In genomic region chr11:60169264-60169915, GRCh38 we compare ENCODE assay signal across 9 cellular contexts. TPM values are rescaled to one million over a fixed set of nuclear protein-coding genes. Genes with fewer than 3 reads are reported as not detected.
DNase-seq lines count a peak whose midpoint lies in the region; ATAC-seq, FAIRE-seq and TF ChIP-seq lines count a peak whose summit lies in the region.
"Had no signal": no experiment of that assay in that cellular context is flagged by ENCODE, and none has a peak within 500 bp of the region (broad histone marks: within the 10 kb centered on the region; RNA-seq: fewer than 3 reads in every experiment).

No MANE protein-coding gene starts in this region.

- H3K9me3 ChIP-seq in heart right ventricle = peaks cover 0 to 9% (median 0%) of the 10 kb centered on the region in 11 donors
- no peaks in the 10 kb centered on the region for H3K9me3 ChIP-seq in testis

- DNase-seq in SIG-M5 treated with dmso at 0.1 percent for 504 hours (lab: John Stamatoyannopoulos, UW; ENCODE audit: unreplicated experiment) (peak; percentile 60), SIG-M5 (lab: John Stamatoyannopoulos, UW) (no peak), RCC 7860 (ENCODE audit: low spot score) (peak; percentile 49), heart right ventricle (peak in 1 of 2 donors; percentile 64), testis (peak; percentile 31)
- no peak for DNase-seq in activated effector memory CD4-positive, alpha-beta T cell treated with anti-CD3 and anti-CD28 coated beads, Interleukin-2, amount 50 U/mL, for 16 hours

- 65 to 76% methylated on average over 6 of the region's 6 CpGs for whole genome bisulfite sequencing in heart right ventricle, 2 donors
- WGBS in testis, 2 donors = 84 to 89% methylated on average over 6 of the region's 6 CpGs

- intact Hi-C loops in heart right ventricle (cut with DNase I) = no loop called here
- intact Hi-C loops in testis (cut with DNase I; ENCODE audit: low total_unique reads) = no loop called here

- TF ChIP-seq POLR2A in testis (IDR thresholded peaks at IDR 0.05) = no peak

- H3K36me3 ChIP-seq in heart right ventricle (peaks cover 0 to 40% (median 0%) of the 10 kb centered on the region in 9 donors), testis (ENCODE audit: low read depth, missing control alignments) (no peaks in the 10 kb centered on the region)
- H3K36me3 ChIP-seq: Peyer's patch had no signal

- TF ChIP-seq CTCF in heart right ventricle (IDR thresholded peaks at IDR 0.05) = peak in 8 of 9 donors; percentile 16 to 62 (median 52)
- TF ChIP-seq CTCF in testis (IDR thresholded peaks at IDR 0.05) = peak; percentile 25 to 56 (median 44)

- ATAC-seq in heart right ventricle (peak; percentile 43 to 91 (median 65)), GM21528 (IDR thresholded peaks at IDR 0.05; ENCODE audit: low FRiP score, unreplicated experiment) (no peak), HG03520 (IDR thresholded peaks at IDR 0.05; ENCODE audit: unreplicated experiment) (no peak)

- H3K4me1 ChIP-seq in heart right ventricle (peaks cover 0 to 16% (median 0%) of the 10 kb centered on the region in 9 donors), testis (no peaks in the 10 kb centered on the region)
- H3K4me1 ChIP-seq: Peyer's patch had no signal

- H3K27ac ChIP-seq in heart right ventricle = peak overlapping the region in 2 of 10 donors; percentile 31 to 42
- H3K27ac ChIP-seq in testis = no peak overlapping the region

- H3K4me3 ChIP-seq in heart right ventricle = no peak overlapping the region
- no peak overlapping the region for H3K4me3 ChIP-seq in testis
- H3K4me3 ChIP-seq: Peyer's patch had no signal

- no peak for FAIRE-seq in RCC 7860 (lab: Jason Lieb, UNC)

- H3K27me3 ChIP-seq in heart right ventricle = no peaks in the 10 kb centered on the region
- no peaks in the 10 kb centered on the region for H3K27me3 ChIP-seq in testis
- H3K27me3 ChIP-seq: Peyer's patch had no signal

RNA-seq across cellular contexts. Expression of gene MS4A6A, which starts 13.5 kb away (rescaled TPM):
- total RNA-seq in heart right ventricle (100 to 1,000 TPM in 1 of 10 donors, 10 to 100 TPM in 7, 1 to 10 TPM in 2; 7.9 to 168 (median 18.6) TPM), testis (10 to 100 TPM in 1 of 2 donors, 1 to 10 TPM in 1; 6.1 to 21.6 TPM)
- polyA plus RNA-seq in heart right ventricle (10 to 100 TPM; 21.5 to 25.6 TPM), testis (ENCODE audit: insufficient read depth, low read depth, low replicate concordance) (49.5 TPM)

Comparison
In these comparisons a context has a peak if more than half of its experiments do, and no peak if none do; other contexts are left out.
1. DNase-seq: peak in SIG-M5 treated with dmso at 0.1 percent for 504 hours (single experiment), RCC 7860 (single experiment) and testis (single experiment); none in SIG-M5 (single experiment) and activated effector memory CD4-positive, alpha-beta T cell treated with anti-CD3 and anti-CD28 coated beads, Interleukin-2, amount 50 U/mL, for 16 hours (single experiment).
2. ATAC-seq: peak in heart right ventricle (8 of 8); none in GM21528 (single experiment) and HG03520 (single experiment).